10 cellular contexts compared by ENCODE assay signal in genomic region chr20:54058420-54059139, GRCh38. TPM values are rescaled to one million over a fixed set of nuclear protein-coding genes. Genes with fewer than 3 reads are reported as not detected.
DNase-seq lines count a peak whose midpoint lies in the region; ATAC-seq, FAIRE-seq and TF ChIP-seq lines count a peak whose summit lies in the region.
"Had no signal": no experiment of that assay in that cellular context is flagged by ENCODE, and none has a peak within 500 bp of the region (broad histone marks: within the 10 kb centered on the region; RNA-seq: fewer than 3 reads in every experiment).

No MANE protein-coding gene starts in this region.

- 62% methylated on average over 16 of the region's 16 CpGs for WGBS in HepG2 (ENCODE audit: low lambda C conversion rate)
- WGBS in right lobe of liver (ENCODE audit: insufficient coverage, low coverage, low lambda C conversion rate, missing lambda C conversion rate): 63% methylated on average over 11 of the region's 16 CpGs
- 62 to 74% methylated on average over 16 of the region's 16 CpGs for WGBS in testis, 2 donors
- WGBS in spleen, 5 donors: 73 to 80% (median 74%) methylated on average over 16 of the region's 16 CpGs

- no peaks in the 10 kb centered on the region; a peak in 1 of 5 replicates for H3K27me3 ChIP-seq in HepG2 (ENCODE audit: control insufficient read depth in 1 of 2, insufficient read depth in 2 of 2, low read length in 2 of 2)
- H3K27me3 ChIP-seq in right lobe of liver: no peaks in the 10 kb centered on the region
- H3K27me3 ChIP-seq in testis: no peaks in the 10 kb centered on the region
- H3K27me3 ChIP-seq in spleen (replicated peaks in 1 of 7): no peaks in the 10 kb centered on the region
- no peaks in the 10 kb centered on the region for H3K27me3 ChIP-seq in PC-9 (ENCODE audit: insufficient read depth, low read depth)

- no peak overlapping the region for H3K4me2 ChIP-seq in HepG2 (ENCODE audit: low read depth, low read length)
- H3K4me2 ChIP-seq in PC-9: no peak overlapping the region
- H3K4me2 ChIP-seq: smooth muscle cell had no signal

- no peaks in the 10 kb centered on the region for H3F3A ChIP-seq in PC-9 (ENCODE audit: insufficient read depth, low read depth)

- H3K79me2 ChIP-seq in HepG2 (ENCODE audit: insufficient read depth, low read length): no peaks in the 10 kb centered on the region
- no peaks in the 10 kb centered on the region for H3K79me2 ChIP-seq in PC-9 (ENCODE audit: low read depth)

- no TSS peak for BruUV-seq in HepG2 (replicated peaks; lab: Mats Ljungman, UMichigan)
- no TSS peak for BruUV-seq in PC-9 (replicated peaks; lab: Mats Ljungman, UMichigan)

- H3K9me2 ChIP-seq in PC-9 (ENCODE audit: insufficient read depth): 0 out of 2 replicates have a peak, but pooled peaks cover 3% of the 10 kb centered on the region

- no peaks in the 10 kb centered on the region for H3K4me1 ChIP-seq in HepG2 (ENCODE audit: insufficient read depth, low read length)
- H3K4me1 ChIP-seq in right lobe of liver: no peaks in the 10 kb centered on the region
- no peaks in the 10 kb centered on the region for H3K4me1 ChIP-seq in testis
- H3K4me1 ChIP-seq in spleen: peaks cover 0 to 5% (median 0%) of the 10 kb centered on the region in 6 donors
- no peaks in the 10 kb centered on the region for H3K4me1 ChIP-seq in PC-9 (replicated peaks; ENCODE audit: insufficient read depth)

- H2AFZ ChIP-seq in HepG2 (ENCODE audit: low read length) (no peak overlapping the region), PC-9 (no peak overlapping the region)

- no peak for TF ChIP-seq RAD21 in HepG2 (CRISPR knock-in tag; IDR thresholded peaks at IDR 0.05)

- H3K9me3 ChIP-seq in HepG2 (ENCODE audit: low read length) (no peaks in the 10 kb centered on the region), right lobe of liver (no peaks in the 10 kb centered on the region), testis (no peaks in the 10 kb centered on the region), spleen (no peaks in the 10 kb centered on the region), PC-9 (ENCODE audit: insufficient read depth, low read depth) (no peaks in the 10 kb centered on the region; the same call in 1 of the 2 replicates)

- no peak for FAIRE-seq in HepG2 (lab: Jason Lieb, UNC)

- no peak for TF ChIP-seq EP300 in HepG2 (IDR thresholded peaks at IDR 0.05; ENCODE audit: low read depth in 2 of 2, low read length in 2 of 2)
- no peak for TF ChIP-seq EP300 in HepG2 (CRISPR knock-in tag; IDR thresholded peaks at IDR 0.05; ENCODE audit: borderline replicate concordance)

- POLR2A ChIA-PET in HepG2 (lab: Yijun Ruan, JAX) (interaction anchor here (1.3 kb wide), 1 partner anchor 9 kb away, joined by 6 read pairs; no protein-coding TSS in a partner anchor), PC-9 (lab: Charles Lee; ENCODE audit: unreplicated experiment) (no interaction called here)

- H3K4me3 ChIP-seq in HepG2 (replicated peaks in 1 of 3; ENCODE audit: insufficient read depth in 1 of 3, low read depth in 2 of 3, low read length in 3 of 3) (no peak overlapping the region), right lobe of liver (no peak overlapping the region), testis (peak overlapping the region in 1 of 2 donors; percentile 12), spleen (no peak overlapping the region), PC-9 (no peak overlapping the region)
- H3K4me3 ChIP-seq: smooth muscle cell had no signal

- intact Hi-C loops in HepG2 (cut with micrococcal nuclease; ENCODE audit: unreplicated experiment): no loop called here
- intact Hi-C loops in right lobe of liver (cut with DNase I): no loop called here
- intact Hi-C loops in testis (cut with DNase I; ENCODE audit: low total_unique reads): no loop called here
- intact Hi-C loops in spleen (cut with DNase I; ENCODE audit: low total_unique reads): no loop called here
- intact Hi-C loops in posterior cingulate gyrus (cut with DNase I): no loop called here
- intact Hi-C loops in PC-9 (cut with micrococcal nuclease; ENCODE audit: unreplicated experiment): no loop called here

- H3K36me3 ChIP-seq in HepG2 (replicated peaks in 1 of 2; ENCODE audit: control insufficient read depth in 1 of 2, insufficient read depth in 2 of 2, low read length in 2 of 2) (no peaks in the 10 kb centered on the region), right lobe of liver (no peaks in the 10 kb centered on the region), testis (ENCODE audit: low read depth, missing control alignments) (no peaks in the 10 kb centered on the region), spleen (no peaks in the 10 kb centered on the region), PC-9 (ENCODE audit: low read depth) (no peaks in the 10 kb centered on the region)

- no peaks in the 10 kb centered on the region for H4K20me1 ChIP-seq in HepG2 (ENCODE audit: insufficient read depth, low read length)
- H4K20me1 ChIP-seq in PC-9 (ENCODE audit: insufficient read depth): no peaks in the 10 kb centered on the region

- H3K27ac ChIP-seq in HepG2 (ENCODE audit: extremely low read length, insufficient read depth, low read length): no peak overlapping the region
- no peak overlapping the region for H3K27ac ChIP-seq in right lobe of liver
- H3K27ac ChIP-seq in testis: no peak overlapping the region
- no peak overlapping the region for H3K27ac ChIP-seq in spleen
- H3K27ac ChIP-seq in PC-9: no peak overlapping the region

- in situ Hi-C loops in HepG2 (cut with HindIII; ENCODE audit: extremely low pct_ligation_motif_present, low pct_unique_long_range_greater_than_20kb): no loop called here

- DNase-seq in HepG2 (ENCODE audit: low spot score) (no peak), right lobe of liver (no peak), NCI-H2171 treated with DMSO at 0.1 percent for 48 hours (lab: John Stamatoyannopoulos, UW) (peak; percentile 63), testis (peak; percentile 49), spleen (no peak), posterior cingulate gyrus (no peak), PC-9 (no peak)

- TF ChIP-seq CTCF in HepG2 (CRISPR knock-in tag; IDR thresholded peaks at IDR 0.05): no peak
- TF ChIP-seq CTCF in right lobe of liver (IDR thresholded peaks at IDR 0.05): no peak
- no peak for TF ChIP-seq CTCF in testis (IDR thresholded peaks at IDR 0.05)
- no peak for TF ChIP-seq CTCF in spleen (IDR thresholded peaks at IDR 0.05 in 8 of 11, conservative IDR thresholded peaks at IDR 0.05 in 3 of 11)
- no peak for TF ChIP-seq CTCF in PC-9 (conservative IDR thresholded peaks at IDR 0.05)

- CTCF ChIA-PET in HepG2 (lab: Yijun Ruan, JAX; ENCODE audit: low intra/inter-chr PET ratio, low total read pairs) (no interaction called here), PC-9 (lab: Charles Lee) (interaction anchor here (0.7 kb wide), 1 partner anchor 20 kb away, joined by 14 read pairs; no protein-coding TSS in a partner anchor)

- no peak for TF ChIP-seq POLR2A in HepG2 (IDR thresholded peaks at IDR 0.05; ENCODE audit: insufficient read depth in 1 of 2, low read depth in 2 of 2, low read length in 2 of 2)
- no peak for TF ChIP-seq POLR2A in right lobe of liver (IDR thresholded peaks at IDR 0.05)
- TF ChIP-seq POLR2A in testis (IDR thresholded peaks at IDR 0.05): no peak
- TF ChIP-seq POLR2A in spleen (IDR thresholded peaks at IDR 0.05): no peak

- ATAC-seq in HepG2 (no peak; the same call in 1 of the 3 replicates), right lobe of liver (no peak), HG02884 (IDR thresholded peaks at IDR 0.05; ENCODE audit: unreplicated experiment) (peak; percentile 72)

- H3K9ac ChIP-seq in HepG2 (ENCODE audit: insufficient read depth, low read depth, low read length): no peak overlapping the region

TF ChIP-seq in HepG2, 621 proteins besides CTCF, POLR2A, EP300 and RAD21 (continues in another document):
- TF ChIP-seq ZNF773 (CRISPR knock-in tag; IDR thresholded peaks at IDR 0.05; ENCODE audit: borderline replicate concordance): no peak
- TF ChIP-seq MIXL1 (CRISPR knock-in tag; IDR thresholded peaks at IDR 0.05): no peak
- TF ChIP-seq ZNF143 (CRISPR knock-in tag; IDR thresholded peaks at IDR 0.05): no peak
- TF ChIP-seq SOX13 (IDR thresholded peaks at IDR 0.05): no peak
- TF ChIP-seq SOX13 (CRISPR knock-in tag; conservative IDR thresholded peaks at IDR 0.05 in 1 of 2, IDR thresholded peaks at IDR 0.05 in 1 of 2): no peak
- TF ChIP-seq ZNF629 (CRISPR knock-in tag; conservative IDR thresholded peaks at IDR 0.05): 0 out of 2 replicates have a peak, but pooled peaks have one; percentile 9
- TF ChIP-seq CHD2 (IDR thresholded peaks at IDR 0.05; ENCODE audit: low read depth, low read length): peak; percentile 90
- no peak for TF ChIP-seq NFKBIZ (CRISPR knock-in tag; IDR thresholded peaks at IDR 0.05)
- TF ChIP-seq ZNF205 (CRISPR knock-in tag; IDR thresholded peaks at IDR 0.05): no peak

RNA-seq across cellular contexts. Expression of gene BCAS1, which starts 11.8 kb away (rescaled TPM):
- total RNA-seq in HepG2 (2016; rRNA removed; fragmentation: Illumina TruSeq; extraction: Trizol): 0.67 and 0.91 TPM in 2 replicates
- total RNA-seq in HepG2 (2016; cell fraction: cytosol; rRNA removed; fragmentation: Illumina TruSeq; extraction: Trizol; ENCODE audit: low read depth): 0.09 and 0.10 TPM in 2 replicates
- 0.43 and 1.0 TPM in 2 replicates for total RNA-seq in HepG2 (2016; cell fraction: insoluble cytoplasmic fraction; rRNA removed; fragmentation: Illumina TruSeq; extraction: Trizol)
- 0.17 and 0.28 TPM in 2 replicates for total RNA-seq in HepG2 (2016; cell fraction: membrane; rRNA removed; fragmentation: Illumina TruSeq; extraction: Trizol)
- total RNA-seq in HepG2 (2016; cell fraction: nucleus; rRNA removed; fragmentation: Illumina TruSeq; extraction: Trizol): 0.53 and 0.62 TPM in 2 replicates
- 0.55 and 0.95 TPM in 2 replicates for polyA plus RNA-seq in HepG2 (2011; rRNA removed)
- 0.58 and 0.74 TPM in 2 replicates for polyA plus RNA-seq in HepG2 (2011; cell fraction: cytosol; rRNA removed)
- polyA plus RNA-seq in HepG2 (2011; cell fraction: nucleus; rRNA removed): 1.00 and 1.0 TPM in 2 replicates
- 0.56 and 1.8 TPM in 2 replicates for polyA plus RNA-seq in HepG2 (2012)
- polyA plus RNA-seq in HepG2 (2016; cell fraction: cytosol; fragmentation: Illumina TruSeq; extraction: Trizol; ENCODE audit: low read depth): 0.08 TPM in 1 of 2 replicates, not detected in the other
- 0.65 and 0.69 TPM in 2 replicates for polyA plus RNA-seq in HepG2 (2016; cell fraction: insoluble cytoplasmic fraction; fragmentation: Illumina TruSeq; extraction: Trizol; ENCODE audit: low read depth)
- 0.12 TPM in 1 of 2 replicates, not detected in the other for polyA plus RNA-seq in HepG2 (2016; cell fraction: membrane; fragmentation: Illumina TruSeq; extraction: Trizol; ENCODE audit: low read depth)
- 0.41 and 0.48 TPM in 2 replicates for polyA plus RNA-seq in HepG2 (2016; cell fraction: nucleus; fragmentation: Illumina TruSeq; extraction: Trizol; ENCODE audit: insufficient read depth, low read depth)
- polyA minus RNA-seq in HepG2 (2011; rRNA and poly(A)+ RNA removed; ENCODE audit: low replicate concordance): 0.22 TPM in 1 of 2 replicates, not detected in the other
- polyA minus RNA-seq in HepG2 (2011; cell fraction: cytosol; rRNA and poly(A)+ RNA removed): 0.59 and 0.62 TPM in 2 replicates
- polyA minus RNA-seq in HepG2 (2011; cell fraction: nucleus; rRNA and poly(A)+ RNA removed): 2.2 and 2.4 TPM in 2 replicates
- under 1 TPM in 4 of 6 experiments, not detected in 2; 0.07 to 0.43 (median 0.15) TPM for total RNA-seq in right lobe of liver
- total RNA-seq in testis: 1 to 10 TPM; 2.4 to 3.3 TPM
- 8.8 TPM for polyA plus RNA-seq in testis (ENCODE audit: insufficient read depth, low read depth, low replicate concordance)
- 1 to 10 TPM in 1 of 7 donors, under 1 TPM in 4, not detected in 2; 0.23 to 1.3 (median 0.44) TPM for total RNA-seq in spleen
- under 1 TPM; 0.33 to 0.99 (median 0.93) TPM for polyA plus RNA-seq in spleen
- total RNA-seq in PC-9 (2021): 3.9 and 4.0 TPM in 2 replicates
- total RNA-seq: RPMI7951 had no signal

Comparison
In these comparisons a context has a peak if more than half of its experiments do, and no peak if none do; other contexts are left out.
1. DNase-seq: peak in NCI-H2171 treated with DMSO at 0.1 percent for 48 hours (single experiment) and testis (single experiment); none in HepG2 (single experiment), right lobe of liver (0 of 3), spleen (single experiment), posterior cingulate gyrus (0 of 10) and PC-9 (0 of 2).